22 cellular contexts compared by ENCODE assay signal in genomic region chr3:138848696-138849095, GRCh38. TPM values are rescaled to one million over a fixed set of nuclear protein-coding genes. Genes with fewer than 3 reads are reported as not detected.
DNase-seq lines count a peak whose midpoint lies in the region; ATAC-seq, FAIRE-seq and TF ChIP-seq lines count a peak whose summit lies in the region.
"Had no signal": no experiment of that assay in that cellular context is flagged by ENCODE, and none has a peak within 500 bp of the region (broad histone marks: within the 10 kb centered on the region; RNA-seq: fewer than 3 reads in every experiment).

No MANE protein-coding gene starts in this region.

- H3K79me1 ChIP-seq in mesendoderm (ENCODE audit: low read length): no peaks in the 10 kb centered on the region

- TF ChIP-seq CTCF in HepG2 (CRISPR knock-in tag; IDR thresholded peaks at IDR 0.05) (no peak), right lobe of liver (IDR thresholded peaks at IDR 0.05) (no peak), spleen (IDR thresholded peaks at IDR 0.05 in 8 of 11, conservative IDR thresholded peaks at IDR 0.05 in 3 of 11) (no peak)

- no peak for TF ChIP-seq EP300 in HepG2 (IDR thresholded peaks at IDR 0.05; ENCODE audit: low read depth in 2 of 2, low read length in 2 of 2)
- TF ChIP-seq EP300 in HepG2 (CRISPR knock-in tag; IDR thresholded peaks at IDR 0.05; ENCODE audit: borderline replicate concordance): no peak

- H3K23ac ChIP-seq in mesendoderm (ENCODE audit: low read length): no peak overlapping the region

- no peak overlapping the region for H2AK5ac ChIP-seq in mesendoderm (ENCODE audit: low read length)

- whole genome bisulfite sequencing in HepG2 (ENCODE audit: low lambda C conversion rate): 92% methylated on average over 4 of the region's 4 CpGs
- 88% methylated on average over 3 of the region's 4 CpGs for WGBS in right lobe of liver (ENCODE audit: insufficient coverage, low coverage, low lambda C conversion rate, missing lambda C conversion rate)
- no CpG with 5 or more reads among the region's 4 CpGs for WGBS in mesendoderm (ENCODE audit: extremely low coverage, insufficient coverage, low lambda C conversion rate)
- 94 to 99% (median 95%) methylated on average over 4 of the region's 4 CpGs for WGBS in spleen, 5 donors

- POLR2A ChIA-PET in HepG2 (lab: Yijun Ruan, JAX): interaction anchor here (1.4 to 3.4 kb wide), 2 partner anchors 13 to 14 kb away, joined by 4 to 45 read pairs; partner anchors contain the start of gene PIK3CB

- TF ChIP-seq POLR2A in HepG2 (IDR thresholded peaks at IDR 0.05; ENCODE audit: insufficient read depth in 1 of 2, low read depth in 2 of 2, low read length in 2 of 2) (no peak), right lobe of liver (IDR thresholded peaks at IDR 0.05) (no peak), spleen (IDR thresholded peaks at IDR 0.05) (no peak)

- H3K36me3 ChIP-seq in HepG2 (replicated peaks in 1 of 2; ENCODE audit: control insufficient read depth in 1 of 2, insufficient read depth in 2 of 2, low read length in 2 of 2) (no peaks in the 10 kb centered on the region), right lobe of liver (no peaks in the 10 kb centered on the region), mesendoderm (ENCODE audit: control insufficient read depth, insufficient read depth, low read length) (no peaks in the 10 kb centered on the region), spleen (no peaks in the 10 kb centered on the region)
- H3K36me3 ChIP-seq: BLaER1 treated with 17β-estradiol and CSF1 and Interleukin-3, amounts not matched to agents 10 nM and 100 nM had no signal

- H2AFZ ChIP-seq in HepG2 (ENCODE audit: low read length): no peak overlapping the region

- H3K56ac ChIP-seq in mesendoderm (ENCODE audit: low read length): no peak overlapping the region

- in situ Hi-C loops in HepG2 (cut with HindIII; ENCODE audit: extremely low pct_ligation_motif_present, low pct_unique_long_range_greater_than_20kb): no loop called here

- H3K9ac ChIP-seq in HepG2 (ENCODE audit: insufficient read depth, low read depth, low read length): no peak overlapping the region
- H3K9ac ChIP-seq in mesendoderm (ENCODE audit: low read length): no peak overlapping the region
- H3K9ac ChIP-seq: BLaER1 treated with 17β-estradiol and CSF1 and Interleukin-3, amounts not matched to agents 10 nM and 100 nM had no signal

- no peak overlapping the region for H2BK120ac ChIP-seq in mesendoderm (ENCODE audit: low read depth, low read length)

- no peak for ATAC-seq in HepG2
- no peak for ATAC-seq in right lobe of liver
- ATAC-seq in GM21619 (IDR thresholded peaks at IDR 0.05; ENCODE audit: unreplicated experiment): no peak
- ATAC-seq in HG02642 (IDR thresholded peaks at IDR 0.05; ENCODE audit: poor library complexity, unreplicated experiment): no peak
- ATAC-seq: A549; CD8-positive, alpha-beta T cell had no signal

- DNase-seq in HepG2 (ENCODE audit: low spot score) (no peak), right lobe of liver (no peak), mesendoderm (no peak), spleen (peak; percentile 4), NCI-H2196 treated with DMSO at 0.1 percent for 48 hours (lab: John Stamatoyannopoulos, UW; ENCODE audit: unreplicated experiment) (no peak)
- DNase-seq: AML-193; Caco-2; Calu3; CD4-positive, alpha-beta T cell; CD8-positive, alpha-beta T cell; DMS79 treated with DMSO at 0.1 percent for 48 hours; GF-D8 had no signal

- H3K27me3 ChIP-seq in HepG2 (ENCODE audit: control insufficient read depth in 1 of 2, insufficient read depth in 2 of 2, low read length in 2 of 2) (no peaks in the 10 kb centered on the region), right lobe of liver (no peaks in the 10 kb centered on the region), mesendoderm (ENCODE audit: insufficient read depth, low read length, poor library complexity) (no peaks in the 10 kb centered on the region), spleen (replicated peaks in 1 of 7) (no peaks in the 10 kb centered on the region)
- H3K27me3 ChIP-seq: BLaER1 treated with 17β-estradiol and CSF1 and Interleukin-3, amounts not matched to agents 10 nM and 100 nM had no signal

- H3K4me3 ChIP-seq in HepG2 (replicated peaks in 1 of 3; ENCODE audit: insufficient read depth in 1 of 3, low read depth in 2 of 3, low read length in 3 of 3) (no peak overlapping the region), right lobe of liver (no peak overlapping the region), mesendoderm (ENCODE audit: low read length) (no peak overlapping the region), spleen (no peak overlapping the region)
- H3K4me3 ChIP-seq: A549; BLaER1 treated with 17β-estradiol and CSF1 and Interleukin-3, amounts not matched to agents 10 nM and 100 nM had no signal

- CTCF ChIA-PET in HepG2 (lab: Yijun Ruan, JAX; ENCODE audit: low intra/inter-chr PET ratio, low total read pairs): no interaction called here

- H3K4me1 ChIP-seq in HepG2 (ENCODE audit: insufficient read depth, low read length) (peaks cover 56% of the 10 kb centered on the region), right lobe of liver (no peaks in the 10 kb centered on the region), mesendoderm (ENCODE audit: control insufficient read depth, low read depth, low read length) (peaks cover 9% of the 10 kb centered on the region), spleen (peaks cover 0 to 11% (median 4%) of the 10 kb centered on the region in 6 donors)
- H3K4me1 ChIP-seq: A549 had no signal

- H3K18ac ChIP-seq in mesendoderm (ENCODE audit: low read length): peak overlapping the region; percentile 75

- H3K9me3 ChIP-seq in HepG2 (ENCODE audit: low read length): no peaks in the 10 kb centered on the region
- H3K9me3 ChIP-seq in right lobe of liver: no peaks in the 10 kb centered on the region
- no peaks in the 10 kb centered on the region for H3K9me3 ChIP-seq in spleen
- H3K9me3 ChIP-seq: A549, Caco-2 had no signal

- TF ChIP-seq RAD21 in HepG2 (CRISPR knock-in tag; IDR thresholded peaks at IDR 0.05): no peak

- H4K8ac ChIP-seq in mesendoderm (ENCODE audit: low read depth, low read length): no peak overlapping the region

- H3K4ac ChIP-seq in mesendoderm (ENCODE audit: low read depth, low read length): peak overlapping the region; percentile 36

- intact Hi-C loops in HepG2 (cut with micrococcal nuclease; ENCODE audit: unreplicated experiment) (loop anchor here (1.0 kb wide), 1 partner anchor 15 kb away; no protein-coding TSS in a partner anchor), right lobe of liver (cut with DNase I) (loop anchor here in 1 of 2 donors (10.0 kb wide), 1 partner anchor 66 kb away; no protein-coding TSS in a partner anchor), spleen (cut with DNase I; ENCODE audit: low total_unique reads) (no loop called here)

- H3K27ac ChIP-seq in HepG2 (ENCODE audit: extremely low read length, insufficient read depth, low read length) (peak overlapping the region; percentile 13), right lobe of liver (no peak overlapping the region), mesendoderm (ENCODE audit: low read depth, low read length) (no peak overlapping the region), spleen (no peak overlapping the region)
- H3K27ac ChIP-seq: 22Rv1; A549; BLaER1 treated with 17β-estradiol and CSF1 and Interleukin-3, amounts not matched to agents 10 nM and 100 nM; C4-2B had no signal

- H3K79me2 ChIP-seq in HepG2 (ENCODE audit: insufficient read depth, low read length) (no peaks in the 10 kb centered on the region), mesendoderm (ENCODE audit: control insufficient read depth, insufficient read depth, low read length) (no peaks in the 10 kb centered on the region)

- BruUV-seq in HepG2 (replicated peaks; lab: Mats Ljungman, UMichigan): no TSS peak

- no peak overlapping the region for H2BK5ac ChIP-seq in mesendoderm (ENCODE audit: low read length)

- FAIRE-seq in HepG2 (lab: Jason Lieb, UNC): no peak
- FAIRE-seq: A549, D721Med, G401.6, GM12891, GM19239 had no signal

- H4K20me1 ChIP-seq in HepG2 (ENCODE audit: insufficient read depth, low read length): no peaks in the 10 kb centered on the region
- H4K20me1 ChIP-seq: BLaER1 treated with 17β-estradiol and CSF1 and Interleukin-3, amounts not matched to agents 10 nM and 100 nM had no signal

- H2BK15ac ChIP-seq in mesendoderm (replicated peaks; ENCODE audit: low read depth): no peak overlapping the region

- H3K4me2 ChIP-seq in HepG2 (ENCODE audit: low read depth, low read length) (no peak overlapping the region), mesendoderm (ENCODE audit: low read length) (no peak overlapping the region)
- H3K4me2 ChIP-seq: A549; BLaER1 treated with 17β-estradiol and CSF1 and Interleukin-3, amounts not matched to agents 10 nM and 100 nM had no signal

- H4K5ac ChIP-seq in mesendoderm (ENCODE audit: low read length): no peak overlapping the region

TF ChIP-seq in HepG2, 621 proteins besides CTCF, POLR2A, EP300 and RAD21 (continues in another document):
- TF ChIP-seq DNMT1 (CRISPR knock-in tag; IDR thresholded peaks at IDR 0.05): no peak
- TF ChIP-seq SP1 (IDR thresholded peaks at IDR 0.05): no peak
- no peak for TF ChIP-seq SP1 (CRISPR knock-in tag; IDR thresholded peaks at IDR 0.05)

RNA-seq across cellular contexts. Expression of gene PIK3CB, which starts 14.0 kb away (rescaled TPM):
- total RNA-seq in HepG2 (2016; rRNA removed; fragmentation: Illumina TruSeq; extraction: Trizol) (6.6 and 18.6 TPM in 2 replicates), right lobe of liver (10 to 100 TPM; 12.1 to 20.9 (median 14.6) TPM), spleen (10 to 100 TPM; 25.8 to 43.8 (median 37.9) TPM)
- 6.5 and 9.2 TPM in 2 replicates for total RNA-seq in HepG2 (2016; cell fraction: cytosol; rRNA removed; fragmentation: Illumina TruSeq; extraction: Trizol; ENCODE audit: low read depth)
- 6.4 and 18.1 TPM in 2 replicates for total RNA-seq in HepG2 (2016; cell fraction: insoluble cytoplasmic fraction; rRNA removed; fragmentation: Illumina TruSeq; extraction: Trizol)
- 13.7 and 13.9 TPM in 2 replicates for total RNA-seq in HepG2 (2016; cell fraction: membrane; rRNA removed; fragmentation: Illumina TruSeq; extraction: Trizol)
- total RNA-seq in HepG2 (2016; cell fraction: nucleus; rRNA removed; fragmentation: Illumina TruSeq; extraction: Trizol): 12.3 and 14.6 TPM in 2 replicates
- polyA plus RNA-seq in HepG2 (2011; rRNA removed) (18.7 and 23.8 TPM in 2 replicates), spleen (1 to 10 TPM; 4.6 to 9.1 (median 5.1) TPM)
- 10.9 and 18.4 TPM in 2 replicates for polyA plus RNA-seq in HepG2 (2011; cell fraction: cytosol; rRNA removed)
- 13.0 and 17.3 TPM in 2 replicates for polyA plus RNA-seq in HepG2 (2011; cell fraction: nucleus; rRNA removed)
- 47.5 and 53.4 TPM in 2 replicates for polyA plus RNA-seq in HepG2 (2012)
- polyA plus RNA-seq in HepG2 (2016; cell fraction: cytosol; fragmentation: Illumina TruSeq; extraction: Trizol; ENCODE audit: low read depth): 2.2 and 2.4 TPM in 2 replicates
- 23.5 TPM in 2 replicates for polyA plus RNA-seq in HepG2 (2016; cell fraction: insoluble cytoplasmic fraction; fragmentation: Illumina TruSeq; extraction: Trizol; ENCODE audit: low read depth)
- polyA plus RNA-seq in HepG2 (2016; cell fraction: membrane; fragmentation: Illumina TruSeq; extraction: Trizol; ENCODE audit: low read depth): 7.7 and 9.3 TPM in 2 replicates
- 13.6 and 13.7 TPM in 2 replicates for polyA plus RNA-seq in HepG2 (2016; cell fraction: nucleus; fragmentation: Illumina TruSeq; extraction: Trizol; ENCODE audit: insufficient read depth, low read depth)
- polyA minus RNA-seq in HepG2 (2011; rRNA and poly(A)+ RNA removed; ENCODE audit: low replicate concordance): 9.4 and 18.8 TPM in 2 replicates
- polyA minus RNA-seq in HepG2 (2011; cell fraction: cytosol; rRNA and poly(A)+ RNA removed): 29.0 and 40.8 TPM in 2 replicates
- 74.0 and 78.9 TPM in 2 replicates for polyA minus RNA-seq in HepG2 (2011; cell fraction: nucleus; rRNA and poly(A)+ RNA removed)
- polyA plus RNA-seq in mesendoderm (2013, experiment 1 of 2): 38.5 TPM
- polyA plus RNA-seq in mesendoderm (2013, experiment 2 of 2): 37.2 TPM
